10 cellular contexts compared by ENCODE assay signal in the genomic region with DNA sequence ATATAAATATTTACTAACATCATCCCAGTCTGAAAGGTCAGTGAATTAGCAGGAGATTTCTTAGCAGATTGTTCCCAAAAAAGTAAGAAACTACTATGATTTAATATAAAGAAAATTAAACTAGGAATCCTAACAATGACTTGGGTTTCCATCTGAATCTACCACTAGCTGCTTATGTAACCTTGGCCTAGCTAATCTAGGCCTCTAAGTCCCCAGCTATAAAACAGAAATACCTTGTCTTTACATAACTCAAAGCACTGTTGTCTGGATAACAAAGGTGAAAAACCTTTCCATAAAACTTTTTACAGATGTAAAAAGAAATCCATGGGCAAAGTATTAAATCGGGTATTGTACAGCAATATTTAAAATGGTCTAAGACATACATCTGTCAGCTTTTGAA.
A peak's percentile ranks its signal among the peaks of the same experiment; 100 is the strongest.
DNase-seq lines count a peak whose midpoint lies in the region; ATAC-seq and TF ChIP-seq lines count a peak whose summit lies in the region.
"Had no signal": no experiment of that assay in that cellular context is flagged by ENCODE, and none has a peak within 500 bp of the region (broad histone marks: within the 10 kb centered on the region; RNA-seq: fewer than 3 reads in every experiment).

No MANE protein-coding gene starts in this region.

- peak overlapping the region; percentile 56 for H3K27ac Mint-ChIP-seq in stimulated activated naive CD8-positive, alpha-beta T cell treated with anti-CD3 and anti-CD28 coated beads, Interleukin-15, Interleukin-2, amounts not matched to agents 100 ng/mL and 50 ng/mL, for 24 hours
- H3K27ac Mint-ChIP-seq in dendritic cell treated with granulocyte-macrophage colony-stimulating factor and Interleukin-4, amounts not matched to agents 40 ng/mL and 50 ng/mL, for 4 days: peak overlapping the region; percentile 31
- H3K27ac Mint-ChIP-seq in nephron progenitor cell: peak overlapping the region; percentile 29

- peaks cover 85% of the 10 kb centered on the region for H3K4me1 Mint-ChIP-seq in stimulated activated naive CD8-positive, alpha-beta T cell treated with anti-CD3 and anti-CD28 coated beads, Interleukin-15, Interleukin-2, amounts not matched to agents 100 ng/mL and 50 ng/mL, for 24 hours (ENCODE audit: low read depth)
- peaks cover 64% of the 10 kb centered on the region for H3K4me1 Mint-ChIP-seq in dendritic cell treated with granulocyte-macrophage colony-stimulating factor and Interleukin-4, amounts not matched to agents 40 ng/mL and 50 ng/mL, for 4 days (ENCODE audit: low read depth)
- H3K4me1 Mint-ChIP-seq in nephron progenitor cell: peaks cover 53% of the 10 kb centered on the region

- no peak for DNase-seq in stimulated activated naive CD8-positive, alpha-beta T cell treated with anti-CD3 and anti-CD28 coated beads, Interleukin-15, Interleukin-2, amounts not matched to agents 100 U/mL and 50 U/mL, for 24 hours
- DNase-seq in nephron progenitor cell (no peak), NCI-H2107 treated with DMSO at 0.1 percent for 48 hours (lab: John Stamatoyannopoulos, UW; ENCODE audit: unreplicated experiment) (no peak)
- DNase-seq: NCI-H1048, posterior cingulate gyrus had no signal

- H3K9me3 Mint-ChIP-seq in stimulated activated naive CD8-positive, alpha-beta T cell treated with anti-CD3 and anti-CD28 coated beads, Interleukin-15, Interleukin-2, amounts not matched to agents 100 ng/mL and 50 ng/mL, for 24 hours: no peaks in the 10 kb centered on the region
- H3K9me3 Mint-ChIP-seq in dendritic cell treated with granulocyte-macrophage colony-stimulating factor and Interleukin-4, amounts not matched to agents 40 ng/mL and 50 ng/mL, for 4 days: no peaks in the 10 kb centered on the region
- no peaks in the 10 kb centered on the region for H3K9me3 Mint-ChIP-seq in nephron progenitor cell

- intact Hi-C loops in dendritic cell treated with granulocyte-macrophage colony-stimulating factor and Interleukin-4, amounts not matched to agents 40 ng/mL and 50 ng/mL, for 4 days (cut with micrococcal nuclease): loop anchor here (5.0 to 10.0 kb wide), 2 partner anchors 133 to 415 kb away; no protein-coding TSS in a partner anchor

- peak overlapping the region; percentile 90 for H3K4me3 Mint-ChIP-seq in stimulated activated naive CD8-positive, alpha-beta T cell treated with anti-CD3 and anti-CD28 coated beads, Interleukin-15, Interleukin-2, amounts not matched to agents 100 ng/mL and 50 ng/mL, for 24 hours
- H3K4me3 Mint-ChIP-seq in dendritic cell treated with granulocyte-macrophage colony-stimulating factor and Interleukin-4, amounts not matched to agents 40 ng/mL and 50 ng/mL, for 4 days: no peak overlapping the region
- peak overlapping the region; percentile 99 for H3K4me3 Mint-ChIP-seq in nephron progenitor cell

- H3K36me3 Mint-ChIP-seq in stimulated activated naive CD8-positive, alpha-beta T cell treated with anti-CD3 and anti-CD28 coated beads, Interleukin-15, Interleukin-2, amounts not matched to agents 100 ng/mL and 50 ng/mL, for 24 hours (ENCODE audit: low read depth): peaks cover 9% of the 10 kb centered on the region
- peaks cover 13% of the 10 kb centered on the region for H3K36me3 Mint-ChIP-seq in dendritic cell treated with granulocyte-macrophage colony-stimulating factor and Interleukin-4, amounts not matched to agents 40 ng/mL and 50 ng/mL, for 4 days (ENCODE audit: low read depth)
- peaks cover 10% of the 10 kb centered on the region for H3K36me3 Mint-ChIP-seq in nephron progenitor cell (ENCODE audit: low read depth)

- no peak for ATAC-seq in stimulated activated naive CD8-positive, alpha-beta T cell treated with anti-CD3 and anti-CD28 coated beads, Interleukin-15, Interleukin-2, amounts not matched to agents 100 U/mL and 50 U/mL, for 24 hours
- ATAC-seq in GM18511 (IDR thresholded peaks at IDR 0.05; ENCODE audit: unreplicated experiment) (no peak), HG03520 (IDR thresholded peaks at IDR 0.05; ENCODE audit: unreplicated experiment) (no peak), HG03097 (IDR thresholded peaks at IDR 0.05; ENCODE audit: low FRiP score, unreplicated experiment) (no peak)

- TF ChIP-seq CTCF in nephron progenitor cell (IDR thresholded peaks at IDR 0.05): no peak

- H3K27me3 Mint-ChIP-seq in stimulated activated naive CD8-positive, alpha-beta T cell treated with anti-CD3 and anti-CD28 coated beads, Interleukin-15, Interleukin-2, amounts not matched to agents 100 ng/mL and 50 ng/mL, for 24 hours: no peaks in the 10 kb centered on the region
- H3K27me3 Mint-ChIP-seq in dendritic cell treated with granulocyte-macrophage colony-stimulating factor and Interleukin-4, amounts not matched to agents 40 ng/mL and 50 ng/mL, for 4 days: no peaks in the 10 kb centered on the region
- H3K27me3 Mint-ChIP-seq in nephron progenitor cell (ENCODE audit: low read depth, poor library complexity): peaks cover 3% of the 10 kb centered on the region
